In the genomic region with DNA sequence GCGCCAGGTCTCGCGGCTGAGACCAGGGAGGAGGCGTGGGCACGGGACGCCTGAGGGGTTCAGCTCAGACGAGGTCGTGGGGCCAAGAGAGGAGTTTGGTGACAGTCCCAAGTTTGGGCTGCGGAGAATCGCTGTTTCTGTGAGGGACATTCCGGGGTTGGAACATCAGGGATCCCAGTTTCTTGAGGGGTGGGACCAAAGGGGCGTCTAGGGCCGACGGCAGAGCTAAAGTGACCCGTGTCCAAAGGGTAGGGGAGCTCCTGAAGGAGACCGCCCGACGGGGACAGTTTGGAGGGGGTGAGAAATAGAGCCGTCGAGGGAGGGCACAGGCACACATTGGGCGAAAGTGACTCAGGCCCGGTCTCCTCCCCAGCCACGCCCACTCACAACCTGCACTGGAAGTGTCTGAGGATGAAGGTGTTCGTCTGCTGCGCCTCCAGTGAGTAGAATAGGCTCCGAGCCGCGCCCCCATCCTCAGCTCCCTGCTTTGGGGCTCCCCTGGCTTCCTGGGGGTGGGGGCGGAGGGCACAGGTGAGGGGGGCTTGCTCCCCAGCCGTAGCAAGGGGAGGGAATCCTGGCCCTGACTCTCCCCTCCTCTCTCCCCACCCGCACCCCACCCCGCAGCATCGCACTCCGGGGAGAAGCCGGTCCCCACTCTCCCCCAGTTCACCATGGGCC, we compare ENCODE assay signal across 8 cellular contexts. TPM values are rescaled to one million over a fixed set of nuclear protein-coding genes. Genes with fewer than 3 reads are reported as not detected.
DNase-seq lines count a peak whose midpoint lies in the region; ATAC-seq and TF ChIP-seq lines count a peak whose summit lies in the region.

No MANE protein-coding gene starts in this region.

- H3K27ac ChIP-seq in esophagus (ENCODE audit: low read depth in 2 of 2, low read length in 1 of 2) (peak overlapping the region; percentile 96 to 97), neural cell (ENCODE audit: low read length) (peak overlapping the region; percentile 58), substantia nigra (ENCODE audit: low read depth, low read length, poor library complexity, severe bottlenecking) (peak overlapping the region; percentile 89)

- H3K4me1 ChIP-seq in esophagus (ENCODE audit: control insufficient read depth in 2 of 2, insufficient read depth in 2 of 2, low read length in 1 of 2) = peaks cover 0 to 31% of the 10 kb centered on the region in 2 donors

- TF ChIP-seq RAD21 in neural cell (conservative IDR thresholded peaks at IDR 0.05) = no peak

- ATAC-seq in GM19328 (IDR thresholded peaks at IDR 0.05; ENCODE audit: unreplicated experiment) = no peak

- no peak for DNase-seq in GM12864 (ENCODE audit: low read depth)
- DNase-seq in NOMO-1 (lab: John Stamatoyannopoulos, UW; ENCODE audit: unreplicated experiment in 2 of 2) = peak; percentile 41 to 47
- DNase-seq in activated T-cell treated with anti-CD3 and anti-CD28 coated beads for 1 hour (ENCODE audit: low read depth) = peak; percentile 66
- peak in 9 of 49 donors; percentile 38 to 55 (median 46) for DNase-seq in substantia nigra (lab: John Stamatoyannopoulos, UW)
- DNase-seq in COR-L47 (lab: John Stamatoyannopoulos, UW) = no peak

- H3K79me2 ChIP-seq in neural cell (replicated peaks; ENCODE audit: insufficient read depth, low read length) = peaks cover 22% of the 10 kb centered on the region

- H3K9me3 ChIP-seq in esophagus (ENCODE audit: control insufficient read depth in 2 of 2, insufficient read depth in 1 of 2, low read depth in 1 of 2, low read length in 1 of 2) (no peaks in the 10 kb centered on the region), neural cell (ENCODE audit: low read length) (no peaks in the 10 kb centered on the region)

- H4K20me1 ChIP-seq in neural cell (ENCODE audit: insufficient read depth) = peaks cover 33% of the 10 kb centered on the region

- peaks cover 7% of the 10 kb centered on the region for H3F3A ChIP-seq in neural cell (ENCODE audit: insufficient read depth, low read length, poor library complexity, severe bottlenecking)

- no peak for TF ChIP-seq EP300 in neural cell (conservative IDR thresholded peaks at IDR 0.05; ENCODE audit: poor library complexity, severe bottlenecking)

- H3K36me3 ChIP-seq in esophagus (ENCODE audit: control insufficient read depth in 2 of 2, insufficient read depth in 2 of 2, low read length in 1 of 2) (peaks cover 0 to 2% of the 10 kb centered on the region in 2 donors), neural cell (ENCODE audit: insufficient read depth, low read length) (no peaks in the 10 kb centered on the region)

- peak overlapping the region; percentile 47 for H3K4me2 ChIP-seq in neural cell (ENCODE audit: low read length)

- H2AFZ ChIP-seq in neural cell (ENCODE audit: low read depth, low read length) = no peak overlapping the region

- H3K9me2 ChIP-seq in neural cell (ENCODE audit: insufficient read depth, low read length) = no peaks in the 10 kb centered on the region

- 1 to 3% methylated on average over 28 to 35 of the region's 35 CpGs for WGBS in esophagus, 2 donors

- H3K4me3 ChIP-seq in GM12864 (ENCODE audit: low read depth, low read length) (peak overlapping the region; percentile 60), esophagus (ENCODE audit: low read depth in 1 of 2, low read length in 2 of 2) (peak overlapping the region; percentile 59 to 63), neural cell (ENCODE audit: low read length) (peak overlapping the region; percentile 82)

- peaks cover 0 to 3% of the 10 kb centered on the region in 2 donors for H3K27me3 ChIP-seq in esophagus (ENCODE audit: control insufficient read depth in 1 of 2, insufficient read depth in 2 of 2, low read length in 2 of 2)
- H3K27me3 ChIP-seq in neural cell (ENCODE audit: insufficient read depth, low read depth, low read length) = no peaks in the 10 kb centered on the region

- peak overlapping the region; percentile 57 for H3K9ac ChIP-seq in neural cell (ENCODE audit: low read length)

- TF ChIP-seq CTCF in GM12864 (IDR thresholded peaks at IDR 0.05; ENCODE audit: low read depth, low read length, missing control alignments) = no peak
- no peak for TF ChIP-seq CTCF in neural cell (IDR thresholded peaks at IDR 0.05; ENCODE audit: poor library complexity, severe bottlenecking)

TF ChIP-seq in neural cell, 6 proteins besides CTCF, POLR2A, EP300 and RAD21:
- TF ChIP-seq TAF1 (IDR thresholded peaks at IDR 0.05; ENCODE audit: low read depth) (no peak), EZH2 (IDR thresholded peaks at IDR 0.05; ENCODE audit: borderline replicate concordance, insufficient read depth, low read length, poor library complexity, severe bottlenecking) (no peak), POLR2AphosphoS5 (IDR thresholded peaks at IDR 0.05) (no peak), MXI1 (conservative IDR thresholded peaks at IDR 0.05; ENCODE audit: poor library complexity, severe bottlenecking) (no peak), SMC3 (conservative IDR thresholded peaks at IDR 0.05; ENCODE audit: poor library complexity) (no peak)
- TF ChIP-seq, protein P1, sequence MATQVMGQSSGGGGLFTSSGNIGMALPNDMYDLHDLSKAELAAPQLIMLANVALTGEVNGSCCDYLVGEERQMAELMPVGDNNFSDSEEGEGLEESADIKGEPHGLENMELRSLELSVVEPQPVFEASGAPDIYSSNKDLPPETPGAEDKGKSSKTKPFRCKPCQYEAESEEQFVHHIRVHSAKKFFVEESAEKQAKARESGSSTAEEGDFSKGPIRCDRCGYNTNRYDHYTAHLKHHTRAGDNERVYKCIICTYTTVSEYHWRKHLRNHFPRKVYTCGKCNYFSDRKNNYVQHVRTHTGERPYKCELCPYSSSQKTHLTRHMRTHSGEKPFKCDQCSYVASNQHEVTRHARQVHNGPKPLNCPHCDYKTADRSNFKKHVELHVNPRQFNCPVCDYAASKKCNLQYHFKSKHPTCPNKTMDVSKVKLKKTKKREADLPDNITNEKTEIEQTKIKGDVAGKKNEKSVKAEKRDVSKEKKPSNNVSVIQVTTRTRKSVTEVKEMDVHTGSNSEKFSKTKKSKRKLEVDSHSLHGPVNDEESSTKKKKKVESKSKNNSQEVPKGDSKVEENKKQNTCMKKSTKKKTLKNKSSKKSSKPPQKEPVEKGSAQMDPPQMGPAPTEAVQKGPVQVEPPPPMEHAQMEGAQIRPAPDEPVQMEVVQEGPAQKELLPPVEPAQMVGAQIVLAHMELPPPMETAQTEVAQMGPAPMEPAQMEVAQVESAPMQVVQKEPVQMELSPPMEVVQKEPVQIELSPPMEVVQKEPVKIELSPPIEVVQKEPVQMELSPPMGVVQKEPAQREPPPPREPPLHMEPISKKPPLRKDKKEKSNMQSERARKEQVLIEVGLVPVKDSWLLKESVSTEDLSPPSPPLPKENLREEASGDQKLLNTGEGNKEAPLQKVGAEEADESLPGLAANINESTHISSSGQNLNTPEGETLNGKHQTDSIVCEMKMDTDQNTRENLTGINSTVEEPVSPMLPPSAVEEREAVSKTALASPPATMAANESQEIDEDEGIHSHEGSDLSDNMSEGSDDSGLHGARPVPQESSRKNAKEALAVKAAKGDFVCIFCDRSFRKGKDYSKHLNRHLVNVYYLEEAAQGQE (IDR thresholded peaks at IDR 0.05; ENCODE audit: borderline replicate concordance) = no peak
TF ChIP-seq in neural cell: peak in this region for 0.

RNA-seq across cellular contexts. Expression of a gene that starts 7.0 kb away (rescaled TPM):
- polyA plus RNA-seq in esophagus (10 to 100 TPM; 16.3 to 21.7 TPM), neural cell (12.2 and 16.9 TPM in 2 replicates)
- polyA minus RNA-seq in neural cell = 16.6 and 19.8 TPM in 2 replicates

RNA-seq across cellular contexts. Expression of a gene that starts 22.1 kb away (rescaled TPM):
- polyA plus RNA-seq in esophagus = 10 to 100 TPM; 14.7 to 16.2 TPM
- 0.64 and 1.2 TPM in 2 replicates for polyA plus RNA-seq in neural cell
- polyA minus RNA-seq in neural cell = 0.81 TPM in 1 of 2 replicates, not detected in the other

RNA-seq across cellular contexts. Expression of a gene that starts 34.5 kb away (rescaled TPM):
- 100 to 1,000 TPM; 122 to 222 TPM for polyA plus RNA-seq in esophagus
- 24.8 and 27.6 TPM in 2 replicates for polyA plus RNA-seq in neural cell
- polyA minus RNA-seq in neural cell = 9.7 and 17.3 TPM in 2 replicates

RNA-seq across cellular contexts. Expression of a gene that starts 42.0 kb away (rescaled TPM):
- polyA plus RNA-seq in esophagus = 10 to 100 TPM; 32.9 to 48.1 TPM
- polyA plus RNA-seq in neural cell = 0.50 TPM in 1 of 2 replicates, not detected in the other
- polyA minus RNA-seq in neural cell = 1.2 TPM in 1 of 2 replicates, not detected in the other

RNA-seq across cellular contexts. Expression of a gene that starts 50.0 kb away (rescaled TPM):
- polyA plus RNA-seq in esophagus (10 to 100 TPM; 41.0 to 51.5 TPM), neural cell (12.6 and 15.9 TPM in 2 replicates)
- polyA minus RNA-seq in neural cell = 6.5 and 8.0 TPM in 2 replicates

Comparison
In these comparisons a context has a peak if more than half of its experiments do, and no peak if none do; other contexts are left out.
1. DNase-seq: peak in NOMO-1 (2 of 2) and activated T-cell treated with anti-CD3 and anti-CD28 coated beads for 1 hour (single experiment); none in GM12864 (single experiment) and COR-L47 (single experiment).
2. Peak in every context shown above with its lines, with median percentiles within 50 percentile points of each other: H3K4me3 ChIP-seq and H3K27ac ChIP-seq.